Comparison of ENCODE assay signal across 8 cellular contexts in genomic region chr5:55173696-55174101, GRCh38. TPM values are rescaled to one million over a fixed set of nuclear protein-coding genes. Genes with fewer than 3 reads are reported as not detected.
DNase-seq lines count a peak whose midpoint lies in the region; ATAC-seq and TF ChIP-seq lines count a peak whose summit lies in the region.

No MANE protein-coding gene starts in this region.

- DNase-seq in GM12864 (ENCODE audit: low read depth) (no peak), GM23248 (no peak), NCI-H82 (lab: John Stamatoyannopoulos, UW) (peak; percentile 73), AG20443 (ENCODE audit: low spot score) (no peak)

- H3K9me3 ChIP-seq in GM23248 (ENCODE audit: low read depth) = no peaks in the 10 kb centered on the region
- no peaks in the 10 kb centered on the region for H3K9me3 ChIP-seq in endocrine pancreas (ENCODE audit: control insufficient read depth, low read length)

- H4K20me1 ChIP-seq in GM23248 (ENCODE audit: insufficient read depth) = no peaks in the 10 kb centered on the region

- H3K36me3 ChIP-seq in GM23248 (ENCODE audit: low read depth) (no peaks in the 10 kb centered on the region), endocrine pancreas (ENCODE audit: control insufficient read depth, insufficient read depth, low read length) (no peaks in the 10 kb centered on the region), rectal smooth muscle tissue (ENCODE audit: control insufficient read depth, insufficient read depth, low read length) (no peaks in the 10 kb centered on the region)

- H3K4me3 ChIP-seq in GM12864 (ENCODE audit: low read depth, low read length) = peak overlapping the region; percentile 56
- peak overlapping the region; percentile 77 for H3K4me3 ChIP-seq in GM23248
- H3K4me3 ChIP-seq in endocrine pancreas (ENCODE audit: control insufficient read depth, insufficient read depth, low read length) = peak overlapping the region; percentile 36
- peak overlapping the region; percentile 56 for H3K4me3 ChIP-seq in rectal smooth muscle tissue (ENCODE audit: low read length)

- in situ Hi-C loops in GM23248 (cut with MboI) = no loop called here

- peaks cover 16% of the 10 kb centered on the region for H3K4me1 ChIP-seq in GM23248 (ENCODE audit: insufficient read depth)
- no peaks in the 10 kb centered on the region for H3K4me1 ChIP-seq in endocrine pancreas (ENCODE audit: control insufficient read depth, insufficient read depth, low read length)
- H3K4me1 ChIP-seq in rectal smooth muscle tissue (ENCODE audit: control insufficient read depth, insufficient read depth, low read length) = peaks cover 2% of the 10 kb centered on the region

- peak overlapping the region; percentile 73 for H2AFZ ChIP-seq in GM23248

- WGBS in GM23248 (ENCODE audit: low coverage in 1 of 2, low lambda C conversion rate in 2 of 2, missing lambda C conversion rate in 2 of 2), 2 experiments = 14 to 15% methylated on average over 8 of the region's 8 CpGs

- H3K4me2 ChIP-seq in GM23248 (ENCODE audit: unreplicated experiment) = peak overlapping the region; percentile 93

- H3K27ac ChIP-seq in GM23248 = no peak overlapping the region
- H3K27ac ChIP-seq in rectal smooth muscle tissue (ENCODE audit: low read depth, low read length) = no peak overlapping the region

- H3K9me2 ChIP-seq in GM23248 (ENCODE audit: insufficient read depth) = no peaks in the 10 kb centered on the region

- H3K79me2 ChIP-seq in GM23248 (ENCODE audit: insufficient read depth) = no peaks in the 10 kb centered on the region

- H3K9ac ChIP-seq in GM23248 (peak overlapping the region; percentile 69), endocrine pancreas (ENCODE audit: control insufficient read depth, insufficient read depth, low read length) (peak overlapping the region; percentile 47), rectal smooth muscle tissue (ENCODE audit: low read length) (no peak overlapping the region)

- H3F3A ChIP-seq in GM23248 (ENCODE audit: insufficient read depth) = peaks cover 15% of the 10 kb centered on the region

- peaks cover 51% of the 10 kb centered on the region for H3K27me3 ChIP-seq in GM23248 (replicated peaks; ENCODE audit: insufficient read depth)
- peaks cover 16% of the 10 kb centered on the region for H3K27me3 ChIP-seq in endocrine pancreas (ENCODE audit: control insufficient read depth, insufficient read depth, low read length)
- peaks cover 20% of the 10 kb centered on the region for H3K27me3 ChIP-seq in rectal smooth muscle tissue (ENCODE audit: control insufficient read depth, insufficient read depth, low read length)

- ATAC-seq in HG03175 (IDR thresholded peaks at IDR 0.05; ENCODE audit: unreplicated experiment) = no peak
- ATAC-seq in HG03139 (IDR thresholded peaks at IDR 0.05; ENCODE audit: unreplicated experiment) = no peak

- TF ChIP-seq CTCF in GM12864 (IDR thresholded peaks at IDR 0.05; ENCODE audit: low read depth, low read length, missing control alignments) = no peak

RNA-seq across cellular contexts. Expression of gene CDC20B, which starts 0.7 kb away (rescaled TPM):
- not detected in 2 replicates for total RNA-seq in GM23248 (2014; rRNA removed; shearing (Covaris generic))
- 0.20 TPM in 1 of 2 replicates, not detected in the other for polyA plus RNA-seq in GM23248 (2016; fragmentation: Nextera tagmentation; extraction: Ambion mirVana)

RNA-seq across cellular contexts. Expression of gene GPX8, which starts 13.7 kb away (rescaled TPM):
- total RNA-seq in GM23248 (2014; rRNA removed; shearing (Covaris generic)) = 233 and 241 TPM in 2 replicates
- 235 and 237 TPM in 2 replicates for polyA plus RNA-seq in GM23248 (2016; fragmentation: Nextera tagmentation; extraction: Ambion mirVana)

RNA-seq across cellular contexts. Expression of gene MCIDAS, which starts 53.4 kb away (rescaled TPM):
- not detected in 2 replicates for total RNA-seq in GM23248 (2014; rRNA removed; shearing (Covaris generic))
- not detected in 2 replicates for polyA plus RNA-seq in GM23248 (2016; fragmentation: Nextera tagmentation; extraction: Ambion mirVana)

RNA-seq across cellular contexts. Expression of gene CCNO, which starts 59.7 kb away (rescaled TPM):
- 3.3 TPM in 1 of 2 replicates, not detected in the other for total RNA-seq in GM23248 (2014; rRNA removed; shearing (Covaris generic))
- polyA plus RNA-seq in GM23248 (2016; fragmentation: Nextera tagmentation; extraction: Ambion mirVana) = 1.7 and 1.9 TPM in 2 replicates
